In genomic region chr22:48482771-48483170, GRCh38 we compare ENCODE assay signal across 1 cellular context.
TF ChIP-seq lines count a peak whose summit lies in the region.

No MANE protein-coding gene starts in this region.

TF ChIP-seq in HepG2, 621 proteins besides CTCF, POLR2A, EP300 and RAD21 (continued from another document):
- TF ChIP-seq, protein P1, sequence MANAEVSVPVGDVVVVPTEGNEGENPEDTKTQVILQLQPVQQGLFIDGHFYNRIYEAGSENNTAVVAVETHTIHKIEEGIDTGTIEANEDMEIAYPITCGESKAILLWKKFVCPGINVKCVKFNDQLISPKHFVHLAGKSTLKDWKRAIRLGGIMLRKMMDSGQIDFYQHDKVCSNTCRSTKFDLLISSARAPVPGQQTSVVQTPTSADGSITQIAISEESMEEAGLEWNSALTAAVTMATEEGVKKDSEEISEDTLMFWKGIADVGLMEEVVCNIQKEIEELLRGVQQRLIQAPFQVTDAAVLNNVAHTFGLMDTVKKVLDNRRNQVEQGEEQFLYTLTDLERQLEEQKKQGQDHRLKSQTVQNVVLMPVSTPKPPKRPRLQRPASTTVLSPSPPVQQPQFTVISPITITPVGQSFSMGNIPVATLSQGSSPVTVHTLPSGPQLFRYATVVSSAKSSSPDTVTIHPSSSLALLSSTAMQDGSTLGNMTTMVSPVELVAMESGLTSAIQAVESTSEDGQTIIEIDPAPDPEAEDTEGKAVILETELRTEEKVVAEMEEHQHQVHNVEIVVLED (CRISPR knock-in tag; IDR thresholded peaks at IDR 0.05; ENCODE audit: borderline replicate concordance) = no peak
- TF ChIP-seq AGO1 (IDR thresholded peaks at IDR 0.05; ENCODE audit: low read depth, low read length, poor library complexity, severe bottlenecking) (no peak), RFX5 (IDR thresholded peaks at IDR 0.05; ENCODE audit: low read depth, low read length) (no peak)
